ENCODE assay signal across 28 cellular contexts in genomic region chr6:36113049-36113448, GRCh38. TPM values are rescaled to one million over a fixed set of nuclear protein-coding genes. Genes with fewer than 3 reads are reported as not detected.
DNase-seq lines count a peak whose midpoint lies in the region; ATAC-seq and TF ChIP-seq lines count a peak whose summit lies in the region.
"Had no signal": no experiment of that assay in that cellular context is flagged by ENCODE, and none has a peak within 500 bp of the region (broad histone marks: within the 10 kb centered on the region; RNA-seq: fewer than 3 reads in every experiment).

No MANE protein-coding gene starts in this region.

- H3K4me3 ChIP-seq in KMS-11 (IDR thresholded peaks at IDR 0.05; ENCODE audit: insufficient read depth, low read depth, low read length): no peak overlapping the region
- H3K4me3 ChIP-seq: SK-N-MC, spleen, upper lobe of right lung had no signal

- H3K4me1 Mint-ChIP-seq in CD4-positive, alpha-beta T cell (ENCODE audit: low read depth): peaks cover 78% of the 10 kb centered on the region
- peaks cover 96% of the 10 kb centered on the region for H3K4me1 Mint-ChIP-seq in activated B cell treated with CpG ODN at 0.5 μM for 24 hours
- H3K4me1 Mint-ChIP-seq in naive thymus-derived CD8-positive, alpha-beta T cell: peaks cover 35 to 98% (median 79%) of the 10 kb centered on the region in 4 donors
- H3K4me1 Mint-ChIP-seq: mesothelial cell of epicardium had no signal

- no peak overlapping the region for H3K27ac ChIP-seq in CD4-positive, alpha-beta T cell (ENCODE audit: low read depth, low read length)
- no peak overlapping the region for H3K27ac ChIP-seq in KMS-11
- H3K27ac ChIP-seq: brain microvascular endothelial cell, parathyroid adenoma, SK-N-MC, upper lobe of right lung had no signal

- H2AFZ ChIP-seq in KMS-11 (ENCODE audit: low read depth): no peak overlapping the region
- H2AFZ ChIP-seq: parathyroid adenoma had no signal

- no peak for ATAC-seq in CD4-positive, alpha-beta T cell (ENCODE audit: poor library complexity)
- ATAC-seq in activated B cell treated with CpG ODN at 0.5 μM for 24 hours (ENCODE audit: low read depth): no peak
- ATAC-seq in naive thymus-derived CD8-positive, alpha-beta T cell: no peak
- ATAC-seq in HG03039 (IDR thresholded peaks at IDR 0.05; ENCODE audit: unreplicated experiment): no peak
- ATAC-seq in GM21447 (IDR thresholded peaks at IDR 0.05; ENCODE audit: unreplicated experiment): no peak
- ATAC-seq: upper lobe of right lung had no signal

- peaks cover 34% of the 10 kb centered on the region for H3K36me3 Mint-ChIP-seq in CD4-positive, alpha-beta T cell (ENCODE audit: low read depth)
- peaks cover 27% of the 10 kb centered on the region for H3K36me3 Mint-ChIP-seq in activated B cell treated with CpG ODN at 0.5 μM for 24 hours (ENCODE audit: low read depth)
- peaks cover 0 to 18% (median 14%) of the 10 kb centered on the region in 3 donors for H3K36me3 Mint-ChIP-seq in naive thymus-derived CD8-positive, alpha-beta T cell

- H3K4me1 ChIP-seq in KMS-11 (ENCODE audit: low read depth, poor library complexity, severe bottlenecking): peaks cover 59% of the 10 kb centered on the region
- H3K4me1 ChIP-seq: BE2C, parathyroid adenoma had no signal

- no peaks in the 10 kb centered on the region for H3K9me3 Mint-ChIP-seq in CD4-positive, alpha-beta T cell
- no peaks in the 10 kb centered on the region for H3K9me3 Mint-ChIP-seq in activated B cell treated with CpG ODN at 0.5 μM for 24 hours
- no peaks in the 10 kb centered on the region for H3K9me3 Mint-ChIP-seq in naive thymus-derived CD8-positive, alpha-beta T cell
- H3K9me3 Mint-ChIP-seq: mesothelial cell of epicardium had no signal

- no peak for DNase-seq in CD4-positive, alpha-beta T cell
- no peak for DNase-seq in activated B cell treated with CpG ODN at 0.5 μM for 24 hours
- no peak for DNase-seq in naive thymus-derived CD8-positive, alpha-beta T cell
- no peak for DNase-seq in GM20000 (ENCODE audit: low spot score)
- no peak for DNase-seq in NCI-H2081 treated with DMSO at 0.1 percent for 48 hours (lab: John Stamatoyannopoulos, UW)
- DNase-seq: activated naive CD4-positive, alpha-beta T cell; activated T-cell treated with anti-CD3 and anti-CD28 coated beads, Interleukin-2, amount 50 U/mL, for 48 hours; amniotic stem cell; BE2C; brain microvascular endothelial cell; COR-L47; DMS53; GDM1; HCEC 1CT; kidney; NCI-H1092 treated with DMSO at 0.1 percent for 48 hours; NCI-H187 treated with DMSO at 0.1 percent for 48 hours; NCI-H2227 treated with DMSO at 0.1 percent for 48 hours; NCI-H748 treated with DMSO at 0.1 percent for 48 hours; spleen; T-helper 2 cell; upper lobe of right lung had no signal

- POLR2A ChIA-PET in CD4-positive, alpha-beta T cell (lab: Charles Lee): no interaction called here
- POLR2A ChIA-PET in activated B cell treated with CpG ODN at 0.5 μM for 24 hours (lab: Charles Lee): interaction anchor here (0.7 to 3.1 kb wide), 5 partner anchors 8 to 652 kb away, joined by 3 to 15 read pairs (median 9); partner anchors contain the start of gene MAPK13
- POLR2A ChIA-PET in naive thymus-derived CD8-positive, alpha-beta T cell (lab: Charles Lee): interaction anchor here (0.8 to 5.9 kb wide), 6 partner anchors 8 to 482 kb away, joined by 3 to 83 read pairs (median 4); no protein-coding TSS in a partner anchor

- intact Hi-C loops in CD4-positive, alpha-beta T cell (cut with DNase I, micrococcal nuclease): no loop called here
- intact Hi-C loops in activated B cell treated with CpG ODN at 0.5 μM for 24 hours (cut with micrococcal nuclease): no loop called here

- no peak for TF ChIP-seq CTCF in CD4-positive, alpha-beta T cell (IDR thresholded peaks at IDR 0.05)
- TF ChIP-seq CTCF in KMS-11 (conservative IDR thresholded peaks at IDR 0.05; ENCODE audit: low read depth, low read length) (no peak), activated B cell treated with CpG ODN at 0.5 μM for 24 hours (IDR thresholded peaks at IDR 0.05) (no peak), GM20000 (IDR thresholded peaks at IDR 0.05; ENCODE audit: extremely low read depth, missing control alignments) (no peak)

- CTCF ChIA-PET in CD4-positive, alpha-beta T cell (lab: Charles Lee): no interaction called here
- CTCF ChIA-PET in activated B cell treated with CpG ODN at 0.5 μM for 24 hours (lab: Charles Lee): interaction anchor here (1.1 kb wide), 1 partner anchor 12 kb away, joined by 3 read pairs; no protein-coding TSS in a partner anchor

- H3K27me3 Mint-ChIP-seq in CD4-positive, alpha-beta T cell: no peaks in the 10 kb centered on the region
- no peaks in the 10 kb centered on the region for H3K27me3 Mint-ChIP-seq in activated B cell treated with CpG ODN at 0.5 μM for 24 hours
- H3K27me3 Mint-ChIP-seq in naive thymus-derived CD8-positive, alpha-beta T cell: no peaks in the 10 kb centered on the region

- no peak overlapping the region for H3K9ac ChIP-seq in KMS-11
- H3K9ac ChIP-seq: parathyroid adenoma had no signal

- peak overlapping the region; percentile 14; the same call in 1 of the 2 replicates for H3K4me2 ChIP-seq in KMS-11

- H4K20me1 ChIP-seq in KMS-11 (ENCODE audit: insufficient read depth): no peaks in the 10 kb centered on the region

- H3K4me3 Mint-ChIP-seq in CD4-positive, alpha-beta T cell: peak overlapping the region; percentile 23
- peak overlapping the region; percentile 3 for H3K4me3 Mint-ChIP-seq in activated B cell treated with CpG ODN at 0.5 μM for 24 hours
- H3K4me3 Mint-ChIP-seq in naive thymus-derived CD8-positive, alpha-beta T cell: peak overlapping the region in 1 of 10 donors; percentile 70
- H3K4me3 Mint-ChIP-seq: mesothelial cell of epicardium had no signal

- no peaks in the 10 kb centered on the region for H3K9me3 ChIP-seq in CD4-positive, alpha-beta T cell (ENCODE audit: control insufficient read depth, low read length)
- H3K9me3 ChIP-seq: BE2C, spleen, upper lobe of right lung had no signal

- H3K27ac Mint-ChIP-seq in CD4-positive, alpha-beta T cell: peak overlapping the region; percentile 97
- peak overlapping the region; percentile 81 for H3K27ac Mint-ChIP-seq in activated B cell treated with CpG ODN at 0.5 μM for 24 hours
- H3K27ac Mint-ChIP-seq in naive thymus-derived CD8-positive, alpha-beta T cell: peak overlapping the region in 9 of 10 donors; percentile 18 to 98 (median 82)
- H3K27ac Mint-ChIP-seq: mesothelial cell of epicardium had no signal

- no peaks in the 10 kb centered on the region for H3K27me3 ChIP-seq in CD4-positive, alpha-beta T cell (ENCODE audit: control insufficient read depth, insufficient read depth, low read length)
- no peaks in the 10 kb centered on the region for H3K27me3 ChIP-seq in KMS-11 (ENCODE audit: insufficient read depth, low read depth)
- H3K27me3 ChIP-seq: BE2C, brain microvascular endothelial cell, spleen, upper lobe of right lung had no signal

- H3K79me2 ChIP-seq in KMS-11 (ENCODE audit: insufficient read depth, low read depth): no peaks in the 10 kb centered on the region
- H3K79me2 ChIP-seq: parathyroid adenoma had no signal

- no peaks in the 10 kb centered on the region for H3K36me3 ChIP-seq in KMS-11 (ENCODE audit: insufficient read depth)

RNA-seq across cellular contexts. Expression of gene MAPK13, which starts 17.3 kb away (rescaled TPM):
- 10 to 100 TPM; 58.5 to 63.5 TPM for total RNA-seq in CD4-positive, alpha-beta T cell
- 20.1 and 22.7 TPM in 2 replicates for total RNA-seq in activated B cell treated with CpG ODN at 0.5 μM for 24 hours
- 10 to 100 TPM; 38.7 to 41.8 TPM for total RNA-seq in naive thymus-derived CD8-positive, alpha-beta T cell
- 10 to 100 TPM; 35.2 to 37.1 (median 35.7) TPM for polyA plus RNA-seq in naive thymus-derived CD8-positive, alpha-beta T cell
